Comparison of ENCODE assay signal across 8 cellular contexts in genomic region chr7:149284850-149285580, GRCh38. TPM values are rescaled to one million over a fixed set of nuclear protein-coding genes. Genes with fewer than 3 reads are reported as not detected.
DNase-seq lines count a peak whose midpoint lies in the region; ATAC-seq, FAIRE-seq and TF ChIP-seq lines count a peak whose summit lies in the region.

No MANE protein-coding gene starts in this region.

- no peaks in the 10 kb centered on the region for H3K9me3 ChIP-seq in HUES48 (ENCODE audit: control insufficient read depth, insufficient read depth, low read length)

- TF ChIP-seq CTCF in fibroblast of the aortic adventitia (IDR thresholded peaks at IDR 0.05; ENCODE audit: insufficient read depth, low read length) (no peak), nephron progenitor cell (IDR thresholded peaks at IDR 0.05) (no peak)

- H3K27ac Mint-ChIP-seq in nephron progenitor cell, result no peak overlapping the region
- H3K27ac Mint-ChIP-seq in stimulated activated naive CD8-positive, alpha-beta T cell treated with anti-CD3 and anti-CD28 coated beads, Interleukin-15, Interleukin-2, amounts not matched to agents 100 ng/mL and 50 ng/mL, for 24 hours, result no peak overlapping the region

- H3K27ac ChIP-seq in HUES48 (ENCODE audit: low read depth, low read length), result no peak overlapping the region

- peak overlapping the region; percentile 65 for H3K9ac ChIP-seq in HUES48 (ENCODE audit: low read depth, low read length)

- H3K36me3 Mint-ChIP-seq in nephron progenitor cell (ENCODE audit: low read depth), result peaks cover 22% of the 10 kb centered on the region
- peaks cover 6% of the 10 kb centered on the region for H3K36me3 Mint-ChIP-seq in stimulated activated naive CD8-positive, alpha-beta T cell treated with anti-CD3 and anti-CD28 coated beads, Interleukin-15, Interleukin-2, amounts not matched to agents 100 ng/mL and 50 ng/mL, for 24 hours (ENCODE audit: low read depth)

- peak overlapping the region; percentile 92 for H3K4me3 Mint-ChIP-seq in nephron progenitor cell
- peak overlapping the region; percentile 93 for H3K4me3 Mint-ChIP-seq in stimulated activated naive CD8-positive, alpha-beta T cell treated with anti-CD3 and anti-CD28 coated beads, Interleukin-15, Interleukin-2, amounts not matched to agents 100 ng/mL and 50 ng/mL, for 24 hours

- H3K27me3 ChIP-seq in HUES48 (ENCODE audit: control insufficient read depth, insufficient read depth, low read length), result peaks cover 9% of the 10 kb centered on the region; the same call in 1 of the 2 replicates

- peaks cover 7% of the 10 kb centered on the region; the same call in 1 of the 2 replicates for H3K4me1 ChIP-seq in HUES48 (ENCODE audit: control insufficient read depth, insufficient read depth, low read length)

- H3K4me1 Mint-ChIP-seq in nephron progenitor cell, result peaks cover 12% of the 10 kb centered on the region
- H3K4me1 Mint-ChIP-seq in stimulated activated naive CD8-positive, alpha-beta T cell treated with anti-CD3 and anti-CD28 coated beads, Interleukin-15, Interleukin-2, amounts not matched to agents 100 ng/mL and 50 ng/mL, for 24 hours (ENCODE audit: low read depth), result peaks cover 41% of the 10 kb centered on the region

- ATAC-seq in GM21381 (IDR thresholded peaks at IDR 0.05; ENCODE audit: unreplicated experiment), result peak; percentile 96

- H3K4me3 ChIP-seq in HUES48 (ENCODE audit: low read depth, low read length) (peak overlapping the region; percentile 92), fibroblast of the aortic adventitia (ENCODE audit: low read depth, low read length) (peak overlapping the region; percentile 71)

- DNase-seq in D341Med (ENCODE audit: low spot score) (peak; percentile 91), RCC 7860 (ENCODE audit: low spot score) (peak; percentile 77), fibroblast of the aortic adventitia (ENCODE audit: low read depth) (peak; percentile 79), nephron progenitor cell (peak; percentile 98)
- DNase-seq in activated effector memory CD4-positive, alpha-beta T cell treated with Interleukin-2 at 50 U/mL for 16 hours, result peak; percentile 98

- no peaks in the 10 kb centered on the region for H3K9me3 Mint-ChIP-seq in nephron progenitor cell
- H3K9me3 Mint-ChIP-seq in stimulated activated naive CD8-positive, alpha-beta T cell treated with anti-CD3 and anti-CD28 coated beads, Interleukin-15, Interleukin-2, amounts not matched to agents 100 ng/mL and 50 ng/mL, for 24 hours, result no peaks in the 10 kb centered on the region

- H3K36me3 ChIP-seq in HUES48 (ENCODE audit: control insufficient read depth, insufficient read depth, low read length), result no peaks in the 10 kb centered on the region

- H3K27me3 Mint-ChIP-seq in nephron progenitor cell (ENCODE audit: low read depth, poor library complexity), result peaks cover 30% of the 10 kb centered on the region
- no peaks in the 10 kb centered on the region for H3K27me3 Mint-ChIP-seq in stimulated activated naive CD8-positive, alpha-beta T cell treated with anti-CD3 and anti-CD28 coated beads, Interleukin-15, Interleukin-2, amounts not matched to agents 100 ng/mL and 50 ng/mL, for 24 hours

- no peak for FAIRE-seq in RCC 7860 (lab: Jason Lieb, UNC)

RNA-seq across cellular contexts. Expression of gene ZNF783, which starts 23.0 kb away (rescaled TPM):
- 9.1 and 12.7 TPM in 2 replicates for total RNA-seq in fibroblast of the aortic adventitia (ENCODE audit: low replicate concordance)

RNA-seq across cellular contexts. Expression of gene ZNF212, which starts 45.6 kb away (rescaled TPM):
- 5.6 and 14.3 TPM in 2 replicates for total RNA-seq in fibroblast of the aortic adventitia (ENCODE audit: low replicate concordance)
